15 cellular contexts compared by ENCODE assay signal in genomic region chr18:5107990-5108389, GRCh38.
"Had no signal": no experiment of that assay in that cellular context is flagged by ENCODE, and none has a peak within 500 bp of the region (broad histone marks: within the 10 kb centered on the region; RNA-seq: fewer than 3 reads in every experiment).

No MANE protein-coding gene starts in this region.

- H3K4me1 ChIP-seq: breast epithelium, left ventricle myocardium inferior, sigmoid colon had no signal

- H3K27ac ChIP-seq: breast epithelium, left ventricle myocardium inferior, sigmoid colon had no signal

- DNase-seq: activated CD4-positive, alpha-beta T cell treated with anti-CD3 and anti-CD28 coated beads for 36 hours; activated CD8-positive, alpha-beta memory T cell treated with anti-CD3 and anti-CD28 coated beads, Interleukin-2, amount 50 U/mL, for 4 hours; activated CD8-positive, alpha-beta T cell treated with anti-CD3 and anti-CD28 coated beads for 36 hours; activated naive CD8-positive, alpha-beta T cell treated with anti-CD3 and anti-CD28 coated beads, Interleukin-2, amount 10 ng/mL, durations not matched to agents 7 days and 5 days; anterior cingulate cortex; endodermal cell; glutamatergic neuron; left ventricle myocardium inferior; mesendoderm; sigmoid colon; stimulated activated CD4-positive, alpha-beta T cell treated with anti-CD3 and anti-CD28 coated beads, Interleukin-2, amount 100 ng/mL, for 24 hours; stimulated activated naive CD4-positive, alpha-beta T cell; substantia nigra; T-helper 9 cell had no signal

- H3K4me3 ChIP-seq: breast epithelium, left ventricle myocardium inferior, sigmoid colon had no signal

- H3K9me3 ChIP-seq: breast epithelium, left ventricle myocardium inferior, sigmoid colon had no signal

- H3K36me3 ChIP-seq: breast epithelium, left ventricle myocardium inferior, sigmoid colon had no signal

- H3K27me3 ChIP-seq: breast epithelium, sigmoid colon had no signal
